In the genomic region with DNA sequence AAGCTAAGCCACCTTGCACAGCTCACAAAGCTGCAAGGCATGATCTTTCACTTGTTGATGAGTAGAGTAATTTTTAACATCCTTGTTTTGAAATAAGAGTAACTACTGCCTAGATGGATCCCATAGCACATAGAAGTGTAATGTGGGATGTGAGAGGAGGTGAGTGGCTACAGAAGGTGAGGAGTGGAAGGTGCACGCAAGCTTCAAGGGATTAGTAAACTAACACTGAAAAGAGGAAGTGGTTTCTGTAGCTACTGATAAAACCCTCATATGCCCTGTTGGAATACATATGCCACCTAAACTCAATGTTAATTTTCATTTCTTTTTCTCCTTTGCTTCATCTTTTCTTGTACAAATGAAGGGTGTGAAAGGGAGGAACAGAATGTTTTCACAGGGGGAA, we compare ENCODE assay signal across 2 cellular contexts.
A peak's percentile ranks its signal among the peaks of the same experiment; 100 is the strongest.
TF ChIP-seq lines count a peak whose summit lies in the region.

No MANE protein-coding gene starts in this region.

TF ChIP-seq in K562, 482 proteins besides CTCF, POLR2A, EP300 and RAD21 (continued from another document and continues in another):
- TF ChIP-seq HDAC1 (IDR thresholded peaks at IDR 0.05) (0 out of 4 replicates have a peak, but pooled peaks of 1 of the 2 experiments have one; percentile 23), SMARCA5 (IDR thresholded peaks at IDR 0.05) (no peak), SMAD4 (CRISPR knock-in tag; conservative IDR thresholded peaks at IDR 0.05) (no peak), ZNF79 (CRISPR knock-in tag; IDR thresholded peaks at IDR 0.05; ENCODE audit: low read depth) (no peak), ZNF644 (tag; IDR thresholded peaks at IDR 0.05; ENCODE audit: low read depth) (no peak), SMAD1 (IDR thresholded peaks at IDR 0.05; ENCODE audit: low read depth, low read length, partially characterized antibody) (no peak), NFIC (IDR thresholded peaks at IDR 0.05) (no peak), BRD4 (IDR thresholded peaks at IDR 0.05) (no peak), NR2F6 (CRISPR knock-in tag; IDR thresholded peaks at IDR 0.05) (no peak), TEAD4 (IDR thresholded peaks at IDR 0.05; ENCODE audit: low read length) (peak; percentile 13; the same call in 1 of the 2 replicates), TEAD4 (CRISPR knock-in tag; IDR thresholded peaks at IDR 0.05; ENCODE audit: borderline replicate concordance) (no peak), KDM4B (IDR thresholded peaks at IDR 0.05; ENCODE audit: borderline replicate concordance in 2 of 2, low read depth in 1 of 2) (no peak), TRIM24 (IDR thresholded peaks at IDR 0.05) (0 out of 4 replicates have a peak, but pooled peaks of 1 of the 2 experiments have one; percentile 22), ZNF121 (CRISPR knock-in tag; conservative IDR thresholded peaks at IDR 0.05) (no peak), CXXC5 (CRISPR knock-in tag; IDR thresholded peaks at IDR 0.05) (peak; percentile 65), SRSF3 (IDR thresholded peaks at IDR 0.05; ENCODE audit: insufficient read depth, low read length) (no peak), MYNN (IDR thresholded peaks at IDR 0.05) (0 out of 2 replicates have a peak, but pooled peaks have one; percentile 20), MYNN (CRISPR knock-in tag; IDR thresholded peaks at IDR 0.05) (no peak), TCF7 (IDR thresholded peaks at IDR 0.05; ENCODE audit: borderline replicate concordance) (no peak), DPF2 (IDR thresholded peaks at IDR 0.05) (peak; percentile 93), ZNF239 (CRISPR knock-in tag; IDR thresholded peaks at IDR 0.05) (no peak), RUNX1 (IDR thresholded peaks at IDR 0.05; ENCODE audit: low read depth) (no peak), ZNF140 (CRISPR knock-in tag; IDR thresholded peaks at IDR 0.05) (no peak), SMARCE1 (IDR thresholded peaks at IDR 0.05) (peak; percentile 92), ATF7 (IDR thresholded peaks at IDR 0.05) (peak; percentile 25; the same call in 1 of the 2 replicates), ZNF436 (CRISPR knock-in tag; IDR thresholded peaks at IDR 0.05) (no peak), ZNF830 (CRISPR knock-in tag; IDR thresholded peaks at IDR 0.05) (no peak)
- TF ChIP-seq, protein P1, sequence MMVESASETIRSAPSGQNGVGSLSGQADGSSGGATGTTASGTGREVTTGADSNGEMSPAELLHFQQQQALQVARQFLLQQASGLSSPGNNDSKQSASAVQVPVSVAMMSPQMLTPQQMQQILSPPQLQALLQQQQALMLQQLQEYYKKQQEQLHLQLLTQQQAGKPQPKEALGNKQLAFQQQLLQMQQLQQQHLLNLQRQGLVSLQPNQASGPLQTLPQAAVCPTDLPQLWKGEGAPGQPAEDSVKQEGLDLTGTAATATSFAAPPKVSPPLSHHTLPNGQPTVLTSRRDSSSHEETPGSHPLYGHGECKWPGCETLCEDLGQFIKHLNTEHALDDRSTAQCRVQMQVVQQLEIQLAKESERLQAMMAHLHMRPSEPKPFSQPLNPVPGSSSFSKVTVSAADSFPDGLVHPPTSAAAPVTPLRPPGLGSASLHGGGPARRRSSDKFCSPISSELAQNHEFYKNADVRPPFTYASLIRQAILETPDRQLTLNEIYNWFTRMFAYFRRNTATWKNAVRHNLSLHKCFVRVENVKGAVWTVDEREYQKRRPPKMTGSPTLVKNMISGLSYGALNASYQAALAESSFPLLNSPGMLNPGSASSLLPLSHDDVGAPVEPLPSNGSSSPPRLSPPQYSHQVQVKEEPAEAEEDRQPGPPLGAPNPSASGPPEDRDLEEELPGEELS (CRISPR knock-in tag; IDR thresholded peaks at IDR 0.05; ENCODE audit: borderline replicate concordance) = no peak
- TF ChIP-seq, protein P2, sequence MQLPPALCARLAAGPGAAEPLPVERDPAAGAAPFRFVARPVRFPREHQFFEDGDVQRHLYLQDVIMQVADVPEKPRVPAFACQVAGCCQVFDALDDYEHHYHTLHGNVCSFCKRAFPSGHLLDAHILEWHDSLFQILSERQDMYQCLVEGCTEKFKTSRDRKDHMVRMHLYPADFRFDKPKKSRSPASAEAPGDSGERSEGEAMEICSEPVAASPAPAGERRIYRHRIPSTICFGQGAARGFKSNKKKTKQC (CRISPR knock-in tag; IDR thresholded peaks at IDR 0.05) = no peak
- TF ChIP-seq, protein P3, sequence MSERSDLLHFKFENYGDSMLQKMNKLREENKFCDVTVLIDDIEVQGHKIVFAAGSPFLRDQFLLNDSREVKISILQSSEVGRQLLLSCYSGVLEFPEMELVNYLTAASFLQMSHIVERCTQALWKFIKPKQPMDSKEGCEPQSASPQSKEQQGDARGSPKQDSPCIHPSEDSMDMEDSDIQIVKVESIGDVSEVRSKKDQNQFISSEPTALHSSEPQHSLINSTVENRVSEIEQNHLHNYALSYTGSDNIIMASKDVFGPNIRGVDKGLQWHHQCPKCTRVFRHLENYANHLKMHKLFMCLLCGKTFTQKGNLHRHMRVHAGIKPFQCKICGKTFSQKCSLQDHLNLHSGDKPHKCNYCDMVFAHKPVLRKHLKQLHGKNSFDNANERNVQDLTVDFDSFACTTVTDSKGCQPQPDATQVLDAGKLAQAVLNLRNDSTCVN (CRISPR knock-in tag; IDR thresholded peaks at IDR 0.05) = no peak
- TF ChIP-seq, protein P4, sequence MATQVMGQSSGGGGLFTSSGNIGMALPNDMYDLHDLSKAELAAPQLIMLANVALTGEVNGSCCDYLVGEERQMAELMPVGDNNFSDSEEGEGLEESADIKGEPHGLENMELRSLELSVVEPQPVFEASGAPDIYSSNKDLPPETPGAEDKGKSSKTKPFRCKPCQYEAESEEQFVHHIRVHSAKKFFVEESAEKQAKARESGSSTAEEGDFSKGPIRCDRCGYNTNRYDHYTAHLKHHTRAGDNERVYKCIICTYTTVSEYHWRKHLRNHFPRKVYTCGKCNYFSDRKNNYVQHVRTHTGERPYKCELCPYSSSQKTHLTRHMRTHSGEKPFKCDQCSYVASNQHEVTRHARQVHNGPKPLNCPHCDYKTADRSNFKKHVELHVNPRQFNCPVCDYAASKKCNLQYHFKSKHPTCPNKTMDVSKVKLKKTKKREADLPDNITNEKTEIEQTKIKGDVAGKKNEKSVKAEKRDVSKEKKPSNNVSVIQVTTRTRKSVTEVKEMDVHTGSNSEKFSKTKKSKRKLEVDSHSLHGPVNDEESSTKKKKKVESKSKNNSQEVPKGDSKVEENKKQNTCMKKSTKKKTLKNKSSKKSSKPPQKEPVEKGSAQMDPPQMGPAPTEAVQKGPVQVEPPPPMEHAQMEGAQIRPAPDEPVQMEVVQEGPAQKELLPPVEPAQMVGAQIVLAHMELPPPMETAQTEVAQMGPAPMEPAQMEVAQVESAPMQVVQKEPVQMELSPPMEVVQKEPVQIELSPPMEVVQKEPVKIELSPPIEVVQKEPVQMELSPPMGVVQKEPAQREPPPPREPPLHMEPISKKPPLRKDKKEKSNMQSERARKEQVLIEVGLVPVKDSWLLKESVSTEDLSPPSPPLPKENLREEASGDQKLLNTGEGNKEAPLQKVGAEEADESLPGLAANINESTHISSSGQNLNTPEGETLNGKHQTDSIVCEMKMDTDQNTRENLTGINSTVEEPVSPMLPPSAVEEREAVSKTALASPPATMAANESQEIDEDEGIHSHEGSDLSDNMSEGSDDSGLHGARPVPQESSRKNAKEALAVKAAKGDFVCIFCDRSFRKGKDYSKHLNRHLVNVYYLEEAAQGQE (CRISPR knock-in tag; IDR thresholded peaks at IDR 0.05; ENCODE audit: low read depth) = no peak

TF ChIP-seq in HepG2, 621 proteins besides CTCF, POLR2A, EP300 and RAD21 (continued from another document):
- TF ChIP-seq RFX3 (CRISPR knock-in tag; IDR thresholded peaks at IDR 0.05) (no peak), ETV5 (CRISPR knock-in tag; IDR thresholded peaks at IDR 0.05; ENCODE audit: borderline replicate concordance) (no peak), ZNF577 (CRISPR knock-in tag; IDR thresholded peaks at IDR 0.05; ENCODE audit: borderline replicate concordance, low read depth) (no peak), GFI1 (CRISPR knock-in tag; IDR thresholded peaks at IDR 0.05; ENCODE audit: borderline replicate concordance) (no peak), ZNF383 (CRISPR knock-in tag; IDR thresholded peaks at IDR 0.05; ENCODE audit: borderline replicate concordance) (no peak), HOXA3 (CRISPR knock-in tag; IDR thresholded peaks at IDR 0.05) (no peak), SOX5 (CRISPR knock-in tag; IDR thresholded peaks at IDR 0.05; ENCODE audit: borderline replicate concordance) (no peak)
- TF ChIP-seq, protein P5, sequence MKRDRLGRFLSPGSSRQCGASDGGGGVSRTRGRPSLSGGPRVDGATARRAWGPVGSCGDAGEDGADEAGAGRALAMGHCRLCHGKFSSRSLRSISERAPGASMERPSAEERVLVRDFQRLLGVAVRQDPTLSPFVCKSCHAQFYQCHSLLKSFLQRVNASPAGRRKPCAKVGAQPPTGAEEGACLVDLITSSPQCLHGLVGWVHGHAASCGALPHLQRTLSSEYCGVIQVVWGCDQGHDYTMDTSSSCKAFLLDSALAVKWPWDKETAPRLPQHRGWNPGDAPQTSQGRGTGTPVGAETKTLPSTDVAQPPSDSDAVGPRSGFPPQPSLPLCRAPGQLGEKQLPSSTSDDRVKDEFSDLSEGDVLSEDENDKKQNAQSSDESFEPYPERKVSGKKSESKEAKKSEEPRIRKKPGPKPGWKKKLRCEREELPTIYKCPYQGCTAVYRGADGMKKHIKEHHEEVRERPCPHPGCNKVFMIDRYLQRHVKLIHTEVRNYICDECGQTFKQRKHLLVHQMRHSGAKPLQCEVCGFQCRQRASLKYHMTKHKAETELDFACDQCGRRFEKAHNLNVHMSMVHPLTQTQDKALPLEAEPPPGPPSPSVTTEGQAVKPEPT (CRISPR knock-in tag; IDR thresholded peaks at IDR 0.05; ENCODE audit: low read depth) = no peak
- TF ChIP-seq, protein P6, sequence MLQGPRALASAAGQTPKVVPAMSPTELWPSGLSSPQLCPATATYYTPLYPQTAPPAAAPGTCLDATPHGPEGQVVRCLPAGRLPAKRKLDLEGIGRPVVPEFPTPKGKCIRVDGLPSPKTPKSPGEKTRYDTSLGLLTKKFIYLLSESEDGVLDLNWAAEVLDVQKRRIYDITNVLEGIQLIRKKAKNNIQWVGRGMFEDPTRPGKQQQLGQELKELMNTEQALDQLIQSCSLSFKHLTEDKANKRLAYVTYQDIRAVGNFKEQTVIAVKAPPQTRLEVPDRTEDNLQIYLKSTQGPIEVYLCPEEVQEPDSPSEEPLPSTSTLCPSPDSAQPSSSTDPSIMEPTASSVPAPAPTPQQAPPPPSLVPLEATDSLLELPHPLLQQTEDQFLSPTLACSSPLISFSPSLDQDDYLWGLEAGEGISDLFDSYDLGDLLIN (CRISPR knock-in tag; IDR thresholded peaks at IDR 0.05; ENCODE audit: borderline replicate concordance) = no peak
TF ChIP-seq in HepG2: peak in this region for 0.
